16 cellular contexts compared by ENCODE assay signal in genomic region chr6:127811939-127812338, GRCh38.
A peak's percentile ranks its signal among the peaks of the same experiment; 100 is the strongest.
DNase-seq lines count a peak whose midpoint lies in the region.
"Had no signal": no experiment of that assay in that cellular context is flagged by ENCODE, and none has a peak within 500 bp of the region (broad histone marks: within the 10 kb centered on the region; RNA-seq: fewer than 3 reads in every experiment).

No MANE protein-coding gene starts in this region.

- intact Hi-C loops in posterior vena cava (cut with DNase I), result no loop called here

- H3K36me3 Mint-ChIP-seq in activated naive CD8-positive, alpha-beta T cell, result peaks cover 18% of the 10 kb centered on the region
- H3K36me3 Mint-ChIP-seq: stimulated activated memory B cell treated with anti-CD40 and anti-IgM and Interleukin-4, amounts not matched to agents 10 μg/mL and 1 μg/mL and 100 μg/mL, for 72 hours had no signal

- H3K27ac Mint-ChIP-seq in activated naive CD8-positive, alpha-beta T cell, result peak overlapping the region; percentile 90
- H3K27ac Mint-ChIP-seq: dendritic cell treated with granulocyte-macrophage colony-stimulating factor and Interleukin-4, amounts not matched to agents 40 ng/mL and 50 ng/mL, for 4 days; stimulated activated memory B cell treated with anti-CD40 and anti-IgM and Interleukin-4, amounts not matched to agents 10 μg/mL and 1 μg/mL and 100 μg/mL, for 72 hours had no signal

- no peaks in the 10 kb centered on the region for H3K9me3 Mint-ChIP-seq in activated naive CD8-positive, alpha-beta T cell (ENCODE audit: low read depth)
- H3K9me3 Mint-ChIP-seq: dendritic cell treated with granulocyte-macrophage colony-stimulating factor and Interleukin-4, amounts not matched to agents 40 ng/mL and 50 ng/mL, for 4 days; stimulated activated memory B cell treated with anti-CD40 and anti-IgM and Interleukin-4, amounts not matched to agents 10 μg/mL and 1 μg/mL and 100 μg/mL, for 72 hours had no signal

- H3K4me1 Mint-ChIP-seq in activated naive CD8-positive, alpha-beta T cell (ENCODE audit: low read depth), result peaks cover 93% of the 10 kb centered on the region
- H3K4me1 Mint-ChIP-seq: stimulated activated memory B cell treated with anti-CD40 and anti-IgM and Interleukin-4, amounts not matched to agents 10 μg/mL and 1 μg/mL and 100 μg/mL, for 72 hours had no signal

- DNase-seq in DMS53 (lab: John Stamatoyannopoulos, UW) (peak; percentile 4), DMS53 treated with DMSO at 0.1 percent for 48 hours (lab: John Stamatoyannopoulos, UW; ENCODE audit: unreplicated experiment) (no peak), Ammon's horn (ENCODE audit: low spot score) (peak; percentile 31), NCI-H146 (lab: John Stamatoyannopoulos, UW) (peak; percentile 89), NCI-H2196 (lab: John Stamatoyannopoulos, UW; ENCODE audit: unreplicated experiment) (no peak), posterior vena cava (ENCODE audit: low spot score) (no peak), SKM-1 (lab: John Stamatoyannopoulos, UW; ENCODE audit: unreplicated experiment) (no peak)
- DNase-seq: 8988T; activated CD4-positive, alpha-beta T cell treated with anti-CD3 and anti-CD28 coated beads for 4 hours; GOT3; mucosa of descending colon; stimulated activated CD4-positive, alpha-beta T cell treated with anti-CD3 and anti-CD28 coated beads, Interleukin-12 subunit alpha, Interleukin-12 subunit beta, amount 100 ng/mL, for 4 hours; transverse colon had no signal

- H3K4me3 Mint-ChIP-seq in activated naive CD8-positive, alpha-beta T cell, result peak overlapping the region; percentile 65
- H3K4me3 Mint-ChIP-seq: dendritic cell treated with granulocyte-macrophage colony-stimulating factor and Interleukin-4, amounts not matched to agents 40 ng/mL and 50 ng/mL, for 4 days; stimulated activated memory B cell treated with anti-CD40 and anti-IgM and Interleukin-4, amounts not matched to agents 10 μg/mL and 1 μg/mL and 100 μg/mL, for 72 hours had no signal

- H3K27me3 Mint-ChIP-seq in activated naive CD8-positive, alpha-beta T cell, result no peaks in the 10 kb centered on the region
- H3K27me3 Mint-ChIP-seq: dendritic cell treated with granulocyte-macrophage colony-stimulating factor and Interleukin-4, amounts not matched to agents 40 ng/mL and 50 ng/mL, for 4 days had no signal

Comparison
In these comparisons a context has a peak if more than half of its experiments do, and no peak if none do; other contexts are left out.
1. DNase-seq: peak in DMS53 (single experiment), Ammon's horn (single experiment) and NCI-H146 (single experiment); none in DMS53 treated with DMSO at 0.1 percent for 48 hours (single experiment), NCI-H2196 (single experiment), posterior vena cava (single experiment) and SKM-1 (single experiment).